In genomic region chr10:94052901-94053638, GRCh38 we compare ENCODE assay signal across 16 cellular contexts. TPM values are rescaled to one million over a fixed set of nuclear protein-coding genes. Genes with fewer than 3 reads are reported as not detected.
DNase-seq lines count a peak whose midpoint lies in the region; ATAC-seq, FAIRE-seq and TF ChIP-seq lines count a peak whose summit lies in the region.
"Had no signal": no experiment of that assay in that cellular context is flagged by ENCODE, and none has a peak within 500 bp of the region (broad histone marks: within the 10 kb centered on the region; RNA-seq: fewer than 3 reads in every experiment).

No MANE protein-coding gene starts in this region.

- no peaks in the 10 kb centered on the region for H3K27me3 ChIP-seq in SJCRH30
- H3K27me3 ChIP-seq: BLaER1 treated with 17β-estradiol and CSF1 and Interleukin-3, amounts not matched to agents 10 nM and 100 nM had no signal

- no peak for TF ChIP-seq POLR2A in H54 (IDR thresholded peaks at IDR 0.05; ENCODE audit: low read depth, low read length)

- ATAC-seq in sciatic nerve = peak; percentile 28
- ATAC-seq in GM19023 (IDR thresholded peaks at IDR 0.05; ENCODE audit: unreplicated experiment) = no peak
- ATAC-seq: GM12878 had no signal

- H3K27ac ChIP-seq in SJCRH30 = no peak overlapping the region
- H3K27ac ChIP-seq: BLaER1 treated with 17β-estradiol and CSF1 and Interleukin-3, amounts not matched to agents 10 nM and 100 nM; HL-60 had no signal

- H3K4me3 ChIP-seq in AG10803 (ENCODE audit: low read length) = peak overlapping the region; percentile 32
- no peak overlapping the region for H3K4me3 ChIP-seq in SJCRH30
- H3K4me3 ChIP-seq: BLaER1 treated with 17β-estradiol and CSF1 and Interleukin-3, amounts not matched to agents 10 nM and 100 nM; GM12878 had no signal

- peak; percentile 77 for DNase-seq in AG10803 (ENCODE audit: low read depth)
- no peak for DNase-seq in H54 (ENCODE audit: insufficient read length, low spot score)
- DNase-seq in dedifferentiated amniotic fluid mesenchymal stem cell (ENCODE audit: extremely low spot score) = peak; percentile 29
- no peak for DNase-seq in sciatic nerve (ENCODE audit: low spot score)
- DNase-seq in SJCRH30 = no peak
- no peak for DNase-seq in hypothalamus (lab: John Stamatoyannopoulos, UW)
- no peak for DNase-seq in NCI-H1694 (lab: John Stamatoyannopoulos, UW)
- DNase-seq: NCI-H1436; NCI-H345; NCI-H526 treated with DMSO at 0.1 percent for 48 hours; NK-92 treated with Interleukin-12 subunit alpha and Interleukin-12 subunit beta, amount 100 ng/mL, for 24 hours; OCI-M1 had no signal

- FAIRE-seq in H54 (lab: Jason Lieb, UNC) = peak; percentile 27
- FAIRE-seq: GM12878 had no signal

- H3K9me3 ChIP-seq in SJCRH30 (replicated peaks) = no peaks in the 10 kb centered on the region
- H3K9me3 ChIP-seq: BLaER1 treated with 17β-estradiol and CSF1 and Interleukin-3, amounts not matched to agents 10 nM and 100 nM had no signal

- no peaks in the 10 kb centered on the region for H3K4me1 ChIP-seq in SJCRH30

- no peaks in the 10 kb centered on the region for H3K36me3 ChIP-seq in SJCRH30
- H3K36me3 ChIP-seq: BLaER1 treated with 17β-estradiol and CSF1 and Interleukin-3, amounts not matched to agents 10 nM and 100 nM had no signal

- TF ChIP-seq CTCF in AG10803 (conservative IDR thresholded peaks at IDR 0.05; ENCODE audit: low read length) = peak; percentile 29; the same call in 1 of the 2 replicates

- intact Hi-C loops in sciatic nerve (cut with DNase I) = no loop called here

RNA-seq across cellular contexts. Expression of gene PLCE1, which starts 59.3 kb away (rescaled TPM):
- total RNA-seq in sciatic nerve = 16.9 TPM
- total RNA-seq in SJCRH30 (2014; rRNA removed; shearing (Covaris generic)) = 4.8 and 5.0 TPM in 2 replicates

Comparison
In these comparisons a context has a peak if more than half of its experiments do, and no peak if none do; other contexts are left out.
1. DNase-seq: peak in AG10803 (single experiment) and dedifferentiated amniotic fluid mesenchymal stem cell (single experiment); none in H54 (single experiment), sciatic nerve (single experiment), SJCRH30 (0 of 2), hypothalamus (0 of 51) and NCI-H1694 (single experiment).